17 cellular contexts compared by ENCODE assay signal in genomic region chr5:94505327-94506080, GRCh38.
"Had no signal": no experiment of that assay in that cellular context is flagged by ENCODE, and none has a peak within 500 bp of the region (broad histone marks: within the 10 kb centered on the region; RNA-seq: fewer than 3 reads in every experiment).

No MANE protein-coding gene starts in this region.

- H3K27ac Mint-ChIP-seq: activated CD4-positive, alpha-beta memory T cell treated with anti-CD3 and anti-CD28 coated beads, Interleukin-2, amount 10 ng/mL, durations not matched to agents 7 days and 5 days; activated CD4-positive, alpha-beta T cell treated with anti-CD3 and anti-CD28 coated beads for 36 hours; activated naive CD4-positive, alpha-beta T cell treated with anti-CD3 and anti-CD28 coated beads, Interleukin-2, amount 10 ng/mL, durations not matched to agents 7 days and 5 days; activated T-cell treated with anti-CD3 and anti-CD28 coated beads, Interleukin-2, amount 50 U/mL, for 24 hours; naive thymus-derived CD8-positive, alpha-beta T cell; T-helper 17 cell; type B pancreatic cell had no signal

- ATAC-seq: activated CD4-positive, alpha-beta T cell treated with anti-CD3 and anti-CD28 coated beads for 36 hours; esophagus mucosa; gastrocnemius medialis; heart right ventricle; left lung; naive thymus-derived CD8-positive, alpha-beta T cell; stimulated activated naive CD8-positive, alpha-beta T cell treated with anti-CD3 and anti-CD28 coated beads, Interleukin-15, Interleukin-2, amounts not matched to agents 100 U/mL and 50 U/mL, for 24 hours; T-helper 17 cell had no signal

- DNase-seq: activated CD4-positive, alpha-beta memory T cell treated with anti-CD3 and anti-CD28 coated beads, Interleukin-2, amount 10 ng/mL, durations not matched to agents 7 days and 5 days; activated CD4-positive, alpha-beta T cell treated with anti-CD3 and anti-CD28 coated beads for 36 hours; activated naive CD4-positive, alpha-beta T cell treated with anti-CD3 and anti-CD28 coated beads, Interleukin-2, amount 10 ng/mL, durations not matched to agents 7 days and 5 days; activated T-cell treated with anti-CD3 and anti-CD28 coated beads, Interleukin-2, amount 50 U/mL, for 24 hours; gastrocnemius medialis; heart right ventricle; left lung; mammary epithelial cell; naive thymus-derived CD8-positive, alpha-beta T cell; stimulated activated CD4-positive, alpha-beta T cell treated with anti-CD3 and anti-CD28 coated beads, Interleukin-15, amount 100 ng/mL, for 24 hours; stimulated activated CD4-positive, alpha-beta T cell treated with anti-CD3 and anti-CD28 coated beads, Interleukin-4, amount 100 ng/mL, for 1 hour; stimulated activated naive CD8-positive, alpha-beta T cell treated with anti-CD3 and anti-CD28 coated beads, Interleukin-15, Interleukin-2, amounts not matched to agents 100 U/mL and 50 U/mL, for 24 hours; T-helper 17 cell had no signal

- H3K4me3 Mint-ChIP-seq: activated CD4-positive, alpha-beta memory T cell treated with anti-CD3 and anti-CD28 coated beads, Interleukin-2, amount 10 ng/mL, durations not matched to agents 7 days and 5 days; activated CD4-positive, alpha-beta T cell treated with anti-CD3 and anti-CD28 coated beads for 36 hours; activated naive CD4-positive, alpha-beta T cell treated with anti-CD3 and anti-CD28 coated beads, Interleukin-2, amount 10 ng/mL, durations not matched to agents 7 days and 5 days; activated T-cell treated with anti-CD3 and anti-CD28 coated beads, Interleukin-2, amount 50 U/mL, for 24 hours; naive thymus-derived CD8-positive, alpha-beta T cell; T-helper 17 cell; type B pancreatic cell had no signal

- FAIRE-seq: astrocyte, bronchial epithelial cell had no signal

- H3K9me3 Mint-ChIP-seq: activated CD4-positive, alpha-beta memory T cell treated with anti-CD3 and anti-CD28 coated beads, Interleukin-2, amount 10 ng/mL, durations not matched to agents 7 days and 5 days; activated naive CD4-positive, alpha-beta T cell treated with anti-CD3 and anti-CD28 coated beads, Interleukin-2, amount 10 ng/mL, durations not matched to agents 7 days and 5 days; activated T-cell treated with anti-CD3 and anti-CD28 coated beads, Interleukin-2, amount 50 U/mL, for 24 hours; naive thymus-derived CD8-positive, alpha-beta T cell; type B pancreatic cell had no signal

- H3K27me3 Mint-ChIP-seq: activated CD4-positive, alpha-beta memory T cell treated with anti-CD3 and anti-CD28 coated beads, Interleukin-2, amount 10 ng/mL, durations not matched to agents 7 days and 5 days; activated CD4-positive, alpha-beta T cell treated with anti-CD3 and anti-CD28 coated beads for 36 hours; activated naive CD4-positive, alpha-beta T cell treated with anti-CD3 and anti-CD28 coated beads, Interleukin-2, amount 10 ng/mL, durations not matched to agents 7 days and 5 days; activated T-cell treated with anti-CD3 and anti-CD28 coated beads, Interleukin-2, amount 50 U/mL, for 24 hours; naive thymus-derived CD8-positive, alpha-beta T cell; T-helper 17 cell; type B pancreatic cell had no signal

- H3K36me3 Mint-ChIP-seq: activated naive CD4-positive, alpha-beta T cell treated with anti-CD3 and anti-CD28 coated beads, Interleukin-2, amount 10 ng/mL, durations not matched to agents 7 days and 5 days; naive thymus-derived CD8-positive, alpha-beta T cell; type B pancreatic cell had no signal

- H3K4me1 Mint-ChIP-seq: activated CD4-positive, alpha-beta memory T cell treated with anti-CD3 and anti-CD28 coated beads, Interleukin-2, amount 10 ng/mL, durations not matched to agents 7 days and 5 days; activated CD4-positive, alpha-beta T cell treated with anti-CD3 and anti-CD28 coated beads for 36 hours; activated naive CD4-positive, alpha-beta T cell treated with anti-CD3 and anti-CD28 coated beads, Interleukin-2, amount 10 ng/mL, durations not matched to agents 7 days and 5 days; naive thymus-derived CD8-positive, alpha-beta T cell had no signal
